In genomic region chr5:1346627-1347440, GRCh38 we compare ENCODE assay signal across 16 cellular contexts. TPM values are rescaled to one million over a fixed set of nuclear protein-coding genes. Genes with fewer than 3 reads are reported as not detected.
A peak's percentile ranks its signal among the peaks of the same experiment; 100 is the strongest.
DNase-seq lines count a peak whose midpoint lies in the region; ATAC-seq and TF ChIP-seq lines count a peak whose summit lies in the region.
"Had no signal": no experiment of that assay in that cellular context is flagged by ENCODE, and none has a peak within 500 bp of the region (broad histone marks: within the 10 kb centered on the region; RNA-seq: fewer than 3 reads in every experiment).

No MANE protein-coding gene starts in this region.

- no peak overlapping the region for H3K27ac ChIP-seq in Karpas-422 (ENCODE audit: low read length)
- H3K27ac ChIP-seq in osteoblast (ENCODE audit: low read depth, low read length) = no peak overlapping the region
- H3K27ac ChIP-seq: coronary artery had no signal

- DNase-seq in activated CD4-positive, alpha-beta T cell treated with anti-CD3 and anti-CD28 coated beads for 36 hours = no peak
- no peak for DNase-seq in activated CD4-positive, alpha-beta T cell treated with anti-CD3 and anti-CD28 coated beads for 4 hours
- DNase-seq in Karpas-422 (no peak), osteoblast (ENCODE audit: insufficient read length, low spot score, missing footprints) (peak; percentile 74), foreskin fibroblast (no peak), NCI-H2081 (lab: John Stamatoyannopoulos, UW) (no peak)
- DNase-seq: activated CD8-positive, alpha-beta memory T cell treated with anti-CD3 and anti-CD28 coated beads for 24 hours; amniotic stem cell; left cardiac atrium; NCI-H526 treated with DMSO at 0.1 percent for 48 hours; right cardiac atrium; stimulated activated CD4-positive, alpha-beta T cell treated with anti-CD3 and anti-CD28 coated beads, Interleukin-2, amount 100 ng/mL, for 48 hours had no signal

- peaks cover 9% of the 10 kb centered on the region; the same call in 1 of the 2 replicates for H3K36me3 ChIP-seq in Karpas-422 (ENCODE audit: insufficient read depth, low read length)
- H3K36me3 ChIP-seq in osteoblast (ENCODE audit: insufficient read depth, low read length) = peaks cover 12% of the 10 kb centered on the region

- no peak overlapping the region for H3K27ac Mint-ChIP-seq in activated CD4-positive, alpha-beta T cell treated with anti-CD3 and anti-CD28 coated beads for 36 hours
- H3K27ac Mint-ChIP-seq in brain = peak overlapping the region in 1 of 5 experiments; percentile 89

- H3K4me1 ChIP-seq in Karpas-422 (ENCODE audit: low read length) (peaks cover 31% of the 10 kb centered on the region), osteoblast (ENCODE audit: insufficient read depth, low read length) (peaks cover 16% of the 10 kb centered on the region)

- H2AFZ ChIP-seq in Karpas-422 (ENCODE audit: low read length) (no peak overlapping the region), osteoblast (ENCODE audit: low read length) (no peak overlapping the region)

- H3K9me2 ChIP-seq in Karpas-422 (replicated peaks; ENCODE audit: insufficient read depth, low read length) = no peaks in the 10 kb centered on the region

- CTCF ChIA-PET in activated CD4-positive, alpha-beta T cell treated with anti-CD3 and anti-CD28 coated beads for 36 hours (lab: Charles Lee) = no interaction called here

- H3K9me3 Mint-ChIP-seq in activated CD4-positive, alpha-beta T cell treated with anti-CD3 and anti-CD28 coated beads for 36 hours (ENCODE audit: low read depth) = no peaks in the 10 kb centered on the region
- peaks cover 0 to 3% (median 0%) of the 10 kb centered on the region in 5 experiments for H3K9me3 Mint-ChIP-seq in brain

- no peak for ATAC-seq in activated CD4-positive, alpha-beta T cell treated with anti-CD3 and anti-CD28 coated beads for 36 hours
- no peak for ATAC-seq in GM21526 (IDR thresholded peaks at IDR 0.05; ENCODE audit: low FRiP score, unreplicated experiment)
- ATAC-seq: left cardiac atrium, right cardiac atrium had no signal

- intact Hi-C loops in activated CD4-positive, alpha-beta T cell treated with anti-CD3 and anti-CD28 coated beads for 36 hours (cut with DNase I, micrococcal nuclease) = loop anchor here in 1 of 2 experiments (5.0 to 10.0 kb wide), 3 partner anchors 175 to 872 kb away; partner anchors contain the start of gene CEP72

- H3K4me2 ChIP-seq in Karpas-422 (ENCODE audit: low read depth, low read length, poor library complexity, severe bottlenecking) = no peak overlapping the region
- no peak overlapping the region for H3K4me2 ChIP-seq in osteoblast (ENCODE audit: insufficient read depth, low read length)

- H3K9me3 ChIP-seq in Karpas-422 (ENCODE audit: low read length) (no peaks in the 10 kb centered on the region), osteoblast (ENCODE audit: low read depth, low read length) (no peaks in the 10 kb centered on the region)
- H3K9me3 ChIP-seq: esophagus muscularis mucosa had no signal

- 0 out of 2 replicates have a peak overlapping the region, but pooled peaks have one; percentile 90 for H3K9ac ChIP-seq in Karpas-422 (ENCODE audit: low read length)

- H4K20me1 ChIP-seq in Karpas-422 (ENCODE audit: insufficient read depth, low read depth, low read length) = no peaks in the 10 kb centered on the region; the same call in 1 of the 2 replicates
- peaks cover 5% of the 10 kb centered on the region for H4K20me1 ChIP-seq in osteoblast (ENCODE audit: insufficient read depth, low read length)

- H3K27me3 ChIP-seq in Karpas-422 (ENCODE audit: low read length) (no peaks in the 10 kb centered on the region), osteoblast (ENCODE audit: insufficient read depth, low read length) (no peaks in the 10 kb centered on the region)
- H3K27me3 ChIP-seq: esophagus muscularis mucosa had no signal

- H3K4me3 ChIP-seq in Karpas-422 (ENCODE audit: low read length) (no peak overlapping the region), osteoblast (ENCODE audit: insufficient read depth, low read length) (no peak overlapping the region), foreskin fibroblast (ENCODE audit: low read depth in 1 of 2, low read length in 2 of 2) (no peak overlapping the region)

- H3K79me2 ChIP-seq in Karpas-422 (ENCODE audit: low read length) (peaks cover 28% of the 10 kb centered on the region), osteoblast (ENCODE audit: insufficient read depth, low read length) (peaks cover 27% of the 10 kb centered on the region)

- peaks cover 12% of the 10 kb centered on the region for H3K36me3 Mint-ChIP-seq in activated CD4-positive, alpha-beta T cell treated with anti-CD3 and anti-CD28 coated beads for 36 hours (ENCODE audit: low read depth)
- peaks cover 11% of the 10 kb centered on the region for H3K36me3 Mint-ChIP-seq in brain

- POLR2A ChIA-PET in activated CD4-positive, alpha-beta T cell treated with anti-CD3 and anti-CD28 coated beads for 36 hours (lab: Charles Lee) = interaction anchor here (0.6 kb wide), 1 partner anchor 32 kb away, joined by 3 read pairs; no protein-coding TSS in a partner anchor

- peaks cover 18% of the 10 kb centered on the region for H3K4me1 Mint-ChIP-seq in activated CD4-positive, alpha-beta T cell treated with anti-CD3 and anti-CD28 coated beads for 36 hours
- H3K4me1 Mint-ChIP-seq in brain = peaks cover 29% of the 10 kb centered on the region

- no peaks in the 10 kb centered on the region for H3K27me3 Mint-ChIP-seq in activated CD4-positive, alpha-beta T cell treated with anti-CD3 and anti-CD28 coated beads for 36 hours
- peaks cover 4% of the 10 kb centered on the region for H3K27me3 Mint-ChIP-seq in brain

- H3K4me3 Mint-ChIP-seq in activated CD4-positive, alpha-beta T cell treated with anti-CD3 and anti-CD28 coated beads for 36 hours = peak overlapping the region; percentile 71
- peak overlapping the region; percentile 73 to 93 (median 85) for H3K4me3 Mint-ChIP-seq in brain

- TF ChIP-seq CTCF in brain (conservative IDR thresholded peaks at IDR 0.05) (no peak), osteoblast (IDR thresholded peaks at IDR 0.05; ENCODE audit: extremely low read depth, low read depth, low read length) (no peak), foreskin fibroblast (IDR thresholded peaks at IDR 0.05; ENCODE audit: low read depth, low read length) (no peak)

RNA-seq across cellular contexts. Expression of gene CLPTM1L, which starts 1.9 kb away (rescaled TPM):
- total RNA-seq in activated CD4-positive, alpha-beta T cell treated with anti-CD3 and anti-CD28 coated beads for 36 hours = 10 to 100 TPM; 62.1 to 62.2 TPM
- total RNA-seq in Karpas-422 (2014; rRNA removed; shearing (Covaris generic); ENCODE audit: low replicate concordance) = 141 and 164 TPM in 2 replicates
- polyA plus RNA-seq in brain (ENCODE audit: insufficient read depth, low read depth, low replicate concordance) = 130 TPM
- total RNA-seq in osteoblast = 134 and 139 TPM in 2 replicates

RNA-seq across cellular contexts. Expression of gene TERT, which starts 52.0 kb away (rescaled TPM):
- 10 to 100 TPM in 1 of 2 experiments, 1 to 10 TPM in 1; 8.5 to 11.9 TPM for total RNA-seq in activated CD4-positive, alpha-beta T cell treated with anti-CD3 and anti-CD28 coated beads for 36 hours
- 2.2 and 3.3 TPM in 2 replicates for total RNA-seq in Karpas-422 (2014; rRNA removed; shearing (Covaris generic); ENCODE audit: low replicate concordance)
- 0.36 TPM for polyA plus RNA-seq in brain (ENCODE audit: insufficient read depth, low read depth, low replicate concordance)
- total RNA-seq in osteoblast = not detected in 2 replicates
- total RNA-seq: esophagus muscularis mucosa, left cardiac atrium, right cardiac atrium had no signal
- polyA plus RNA-seq: right cardiac atrium had no signal
